ENCODE assay signal across 9 cellular contexts in the genomic region with DNA sequence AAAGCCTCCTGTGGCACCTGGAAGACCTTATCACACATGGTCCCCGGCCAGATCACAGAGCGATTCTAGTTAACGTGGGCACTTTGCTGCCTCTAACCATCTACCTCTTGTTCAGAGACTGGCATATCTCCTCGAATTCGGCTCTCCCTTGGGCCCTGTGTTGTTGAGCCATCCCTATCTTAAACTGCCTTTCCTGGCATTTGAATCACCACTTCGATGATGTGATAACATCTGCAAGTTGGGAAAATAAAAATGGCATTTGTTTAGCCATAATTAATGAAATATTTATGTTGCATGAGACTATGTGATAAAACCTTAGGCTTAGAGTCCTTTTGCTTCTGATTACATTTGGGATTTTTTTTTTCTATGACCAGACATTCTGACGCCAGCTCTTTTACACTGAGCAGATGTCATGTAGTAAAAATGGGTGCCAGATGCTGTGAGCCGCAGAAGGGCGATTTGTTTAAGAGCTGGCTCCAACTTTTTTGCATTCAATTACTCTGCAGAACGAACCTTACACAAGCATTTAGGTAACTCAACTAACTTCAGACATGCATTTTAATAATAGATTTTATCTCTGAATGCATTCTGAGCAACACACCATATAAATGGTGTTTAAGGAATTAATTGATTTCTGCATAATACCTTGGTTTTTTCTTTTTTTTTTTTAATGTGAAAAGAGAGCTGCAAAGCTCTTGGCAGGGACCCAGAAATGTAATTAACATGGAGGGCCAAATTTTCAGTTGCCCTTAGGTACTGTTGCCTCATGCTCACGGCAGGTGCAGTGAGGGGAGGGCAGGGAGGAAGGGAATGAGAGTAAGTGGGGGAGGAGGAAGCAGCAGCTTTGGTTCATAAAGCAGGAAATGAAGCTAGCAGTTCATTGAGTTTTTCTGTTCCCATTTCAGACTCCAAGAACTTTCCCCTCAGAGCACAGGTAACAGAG. TPM values are rescaled to one million over a fixed set of nuclear protein-coding genes. Genes with fewer than 3 reads are reported as not detected.
DNase-seq lines count a peak whose midpoint lies in the region; ATAC-seq and TF ChIP-seq lines count a peak whose summit lies in the region.
"Had no signal": no experiment of that assay in that cellular context is flagged by ENCODE, and none has a peak within 500 bp of the region (broad histone marks: within the 10 kb centered on the region; RNA-seq: fewer than 3 reads in every experiment).

No MANE protein-coding gene starts in this region.

- no peak overlapping the region for H3K27ac Mint-ChIP-seq in neural progenitor cell

- H3K4me1 Mint-ChIP-seq in neural progenitor cell, result peaks cover 18% of the 10 kb centered on the region

- no peak for ATAC-seq in HG03097 (IDR thresholded peaks at IDR 0.05; ENCODE audit: low FRiP score, unreplicated experiment)

- WGBS in ovary, 3 donors, result 33 to 40% (median 38%) methylated on average over 11 of the region's 11 CpGs
- WGBS in suprapubic skin, result 34% methylated on average over 11 of the region's 11 CpGs

- DNase-seq in EH (ENCODE audit: low read depth) (peak; percentile 90), NCI-H1694 treated with DMSO at 0.1 percent for 48 hours (lab: John Stamatoyannopoulos, UW) (peak; percentile 97), WERI-Rb-1 (peak; percentile 31), neural progenitor cell (ENCODE audit: low spot score) (no peak), ovary (no peak), suprapubic skin (ENCODE audit: low spot score in 2 of 2) (no peak)
- no peak for DNase-seq in activated naive CD4-positive, alpha-beta T cell (lab: John Stamatoyannopoulos, UW)
- DNase-seq: SW 1271 had no signal

- no peak overlapping the region for H3K4me2 ChIP-seq in neural progenitor cell

- intact Hi-C loops in ovary (cut with DNase I), result no loop called here

- H3K4me1 ChIP-seq in neural progenitor cell (peaks cover 8% of the 10 kb centered on the region), ovary (ENCODE audit: insufficient read depth) (peaks cover 4% of the 10 kb centered on the region), suprapubic skin (peaks cover 14% of the 10 kb centered on the region)

- TF ChIP-seq POLR2A in ovary (IDR thresholded peaks at IDR 0.05) (no peak), suprapubic skin (IDR thresholded peaks at IDR 0.05) (no peak)

- TF ChIP-seq EP300 in ovary (IDR thresholded peaks at IDR 0.05) (no peak), suprapubic skin (IDR thresholded peaks at IDR 0.05) (no peak)

- no peak overlapping the region for H3K4me3 Mint-ChIP-seq in neural progenitor cell

- H3K9ac ChIP-seq in neural progenitor cell, result no peak overlapping the region

- H3K27me3 ChIP-seq in WERI-Rb-1 (ENCODE audit: insufficient read depth, low read depth, severe bottlenecking) (no peaks in the 10 kb centered on the region), neural progenitor cell (no peaks in the 10 kb centered on the region), ovary (peaks cover 2% of the 10 kb centered on the region), suprapubic skin (no peaks in the 10 kb centered on the region)

- H3F3A ChIP-seq in neural progenitor cell (ENCODE audit: low read depth), result no peaks in the 10 kb centered on the region

- H3K9me3 ChIP-seq in WERI-Rb-1 (ENCODE audit: severe bottlenecking) (peaks cover 19% of the 10 kb centered on the region), neural progenitor cell (ENCODE audit: low read depth) (peaks cover 4% of the 10 kb centered on the region), ovary (no peaks in the 10 kb centered on the region), suprapubic skin (peaks cover 5% of the 10 kb centered on the region)

- TF ChIP-seq CTCF in WERI-Rb-1 (IDR thresholded peaks at IDR 0.05; ENCODE audit: low read depth, low read length), result no peak
- TF ChIP-seq CTCF in neural progenitor cell (IDR thresholded peaks at IDR 0.05), result no peak
- TF ChIP-seq CTCF in ovary (IDR thresholded peaks at IDR 0.05), result no peak
- no peak for TF ChIP-seq CTCF in suprapubic skin (IDR thresholded peaks at IDR 0.05)

- no peaks in the 10 kb centered on the region for H3K79me2 ChIP-seq in neural progenitor cell (ENCODE audit: low read depth)

- H3K36me3 Mint-ChIP-seq in neural progenitor cell, result no peaks in the 10 kb centered on the region

- no peaks in the 10 kb centered on the region for H3K36me3 ChIP-seq in WERI-Rb-1
- no peaks in the 10 kb centered on the region for H3K36me3 ChIP-seq in neural progenitor cell
- H3K36me3 ChIP-seq in ovary, result no peaks in the 10 kb centered on the region
- peaks cover 3% of the 10 kb centered on the region for H3K36me3 ChIP-seq in suprapubic skin

- H3K4me3 ChIP-seq in WERI-Rb-1 (ENCODE audit: low read depth, low read length) (no peak overlapping the region), neural progenitor cell (no peak overlapping the region), ovary (no peak overlapping the region), suprapubic skin (no peak overlapping the region)

- no peaks in the 10 kb centered on the region for H4K20me1 ChIP-seq in neural progenitor cell (ENCODE audit: low read depth)

- peaks cover 14% of the 10 kb centered on the region for H3K9me3 Mint-ChIP-seq in neural progenitor cell

- H3K27me3 Mint-ChIP-seq in neural progenitor cell (ENCODE audit: insufficient read depth, low read depth), result peaks cover 5% of the 10 kb centered on the region

- peak overlapping the region; percentile 95 for H2AFZ ChIP-seq in neural progenitor cell (replicated peaks)

- peak overlapping the region; percentile 73 for H3K27ac ChIP-seq in WERI-Rb-1
- no peak overlapping the region for H3K27ac ChIP-seq in neural progenitor cell
- H3K27ac ChIP-seq in ovary, result no peak overlapping the region
- H3K27ac ChIP-seq in suprapubic skin, result no peak overlapping the region

RNA-seq across cellular contexts. Expression of a gene that starts 58.3 kb away (rescaled TPM):
- total RNA-seq in neural progenitor cell (ENCODE audit: low replicate concordance) (13.6 and 15.3 TPM in 2 replicates), ovary (100 to 1,000 TPM in 2 of 7 donors, 10 to 100 TPM in 5; 28.4 to 107 (median 89.8) TPM), suprapubic skin (10 to 100 TPM; 16.7 to 26.2 (median 21.4) TPM)
- 100 to 1,000 TPM in 1 of 2 donors, 10 to 100 TPM in 1; 37.7 to 126 TPM for polyA plus RNA-seq in ovary

Comparison
In these comparisons a context has a peak if more than half of its experiments do, and no peak if none do; other contexts are left out.
1. DNase-seq: peak in EH (single experiment), NCI-H1694 treated with DMSO at 0.1 percent for 48 hours (single experiment) and WERI-Rb-1 (single experiment); none in neural progenitor cell (single experiment), ovary (0 of 5), activated naive CD4-positive, alpha-beta T cell (0 of 4) and suprapubic skin (0 of 2).